In genomic region chr10:128211953-128212727, GRCh38 we compare ENCODE assay signal across 1 cellular context.
TF ChIP-seq lines count a peak whose summit lies in the region.

No MANE protein-coding gene starts in this region.

TF ChIP-seq in HEK293, 187 proteins besides CTCF, POLR2A, EP300 and RAD21 (continued from another document and continues in another):
- TF ChIP-seq ZBTB49 (tag by site-specific recombination; IDR thresholded peaks at IDR 0.05; ENCODE audit: low read depth) (no peak), ZNF214 (tag by site-specific recombination; IDR thresholded peaks at IDR 0.05; ENCODE audit: borderline replicate concordance) (no peak), INSM2 (tag by site-specific recombination; IDR thresholded peaks at IDR 0.05) (no peak), EGR2 (tag by site-specific recombination; IDR thresholded peaks at IDR 0.05; ENCODE audit: low read depth) (peak; percentile 15; the same call in 1 of the 2 replicates), HOXC10 (CRISPR knock-in tag; IDR thresholded peaks at IDR 0.05) (no peak), ZNF26 (tag by site-specific recombination; IDR thresholded peaks at IDR 0.05) (no peak), ZNF629 (tag by site-specific recombination; IDR thresholded peaks at IDR 0.05) (0 out of 2 replicates have a peak, but pooled peaks have one; percentile 6), ZNF121 (tag by site-specific recombination; IDR thresholded peaks at IDR 0.05) (no peak), ELK4 (IDR thresholded peaks at IDR 0.05; ENCODE audit: borderline replicate concordance, low read depth, low read length) (no peak), TCF7L2 (IDR thresholded peaks at IDR 0.05; ENCODE audit: borderline replicate concordance, low read depth, low read length) (no peak), ZNF660 (tag by site-specific recombination; IDR thresholded peaks at IDR 0.05) (peak; percentile 36; the same call in 1 of the 2 replicates), ZNF350 (tag by site-specific recombination; IDR thresholded peaks at IDR 0.05) (no peak), ZBTB17 (tag by site-specific recombination; IDR thresholded peaks at IDR 0.05) (no peak), PATZ1 (tag by site-specific recombination; IDR thresholded peaks at IDR 0.05) (no peak), ZNF292 (tag by site-specific recombination; IDR thresholded peaks at IDR 0.05; ENCODE audit: borderline replicate concordance, low read depth) (no peak), ZNF274 (IDR thresholded peaks at IDR 0.05; ENCODE audit: low read length) (no peak), ZNF274 (tag by site-specific recombination; IDR thresholded peaks at IDR 0.05; ENCODE audit: borderline replicate concordance) (no peak), ZNF580 (tag by site-specific recombination; IDR thresholded peaks at IDR 0.05) (no peak), ZNF140 (tag by site-specific recombination; IDR thresholded peaks at IDR 0.05) (no peak), ZNF785 (tag by site-specific recombination; IDR thresholded peaks at IDR 0.05) (no peak), TRIM28 (IDR thresholded peaks at IDR 0.05; ENCODE audit: borderline replicate concordance, low read length) (no peak), REST (tag by site-specific recombination; IDR thresholded peaks at IDR 0.05) (0 out of 2 replicates have a peak, but pooled peaks have one; percentile 13), SP2 (tag by site-specific recombination; IDR thresholded peaks at IDR 0.05) (no peak), ZNF132 (tag by site-specific recombination; IDR thresholded peaks at IDR 0.05; ENCODE audit: borderline replicate concordance) (no peak), ZNF266 (tag by site-specific recombination; IDR thresholded peaks at IDR 0.05; ENCODE audit: low read depth) (no peak), ZNF24 (tag by site-specific recombination; IDR thresholded peaks at IDR 0.05) (no peak), ZNF324 (tag by site-specific recombination; IDR thresholded peaks at IDR 0.05) (no peak), ZNF138 (tag by site-specific recombination; IDR thresholded peaks at IDR 0.05; ENCODE audit: borderline replicate concordance) (no peak), ZNF558 (tag by site-specific recombination; IDR thresholded peaks at IDR 0.05) (no peak), KLF7 (tag by site-specific recombination; IDR thresholded peaks at IDR 0.05; ENCODE audit: borderline replicate concordance) (no peak), ZNF664 (tag by site-specific recombination; IDR thresholded peaks at IDR 0.05) (no peak), ZNF426 (tag by site-specific recombination; IDR thresholded peaks at IDR 0.05) (no peak), HOXD13 (CRISPR knock-in tag; IDR thresholded peaks at IDR 0.05; ENCODE audit: borderline replicate concordance) (no peak), WT1 (tag by site-specific recombination; IDR thresholded peaks at IDR 0.05) (no peak), ZBTB8A (tag by site-specific recombination; IDR thresholded peaks at IDR 0.05) (no peak), ZNF335 (tag by site-specific recombination; conservative IDR thresholded peaks at IDR 0.05) (peak; percentile 93), ZNF530 (tag by site-specific recombination; IDR thresholded peaks at IDR 0.05; ENCODE audit: low read depth) (no peak), ZNF423 (tag by site-specific recombination; IDR thresholded peaks at IDR 0.05) (no peak), KLF10 (tag by site-specific recombination; IDR thresholded peaks at IDR 0.05) (no peak), ZNF513 (tag by site-specific recombination; IDR thresholded peaks at IDR 0.05) (no peak), ZNF529 (tag by site-specific recombination; IDR thresholded peaks at IDR 0.05; ENCODE audit: insufficient replicate concordance) (no peak), ZNF658 (tag by site-specific recombination; IDR thresholded peaks at IDR 0.05) (no peak), ZNF677 (tag by site-specific recombination; IDR thresholded peaks at IDR 0.05) (no peak), ZNF560 (tag by site-specific recombination; IDR thresholded peaks at IDR 0.05; ENCODE audit: borderline replicate concordance) (no peak), ZNF600 (tag by site-specific recombination; IDR thresholded peaks at IDR 0.05) (no peak), RBAK (tag by site-specific recombination; IDR thresholded peaks at IDR 0.05) (no peak), PRDM4 (tag by site-specific recombination; IDR thresholded peaks at IDR 0.05) (no peak), ZSCAN16 (tag by site-specific recombination; IDR thresholded peaks at IDR 0.05) (no peak), BCL11A (tag by site-specific recombination; IDR thresholded peaks at IDR 0.05; ENCODE audit: low read depth) (no peak), ZFHX2 (tag by site-specific recombination; conservative IDR thresholded peaks at IDR 0.05) (no peak), SALL2 (tag by site-specific recombination; IDR thresholded peaks at IDR 0.05; ENCODE audit: borderline replicate concordance) (no peak), ZNF2 (tag by site-specific recombination; IDR thresholded peaks at IDR 0.05) (no peak), ZNF37A (tag by site-specific recombination; IDR thresholded peaks at IDR 0.05) (no peak), ZNF585B (tag by site-specific recombination; IDR thresholded peaks at IDR 0.05) (no peak)
